Comparison of ENCODE assay signal across 8 cellular contexts in the genomic region with DNA sequence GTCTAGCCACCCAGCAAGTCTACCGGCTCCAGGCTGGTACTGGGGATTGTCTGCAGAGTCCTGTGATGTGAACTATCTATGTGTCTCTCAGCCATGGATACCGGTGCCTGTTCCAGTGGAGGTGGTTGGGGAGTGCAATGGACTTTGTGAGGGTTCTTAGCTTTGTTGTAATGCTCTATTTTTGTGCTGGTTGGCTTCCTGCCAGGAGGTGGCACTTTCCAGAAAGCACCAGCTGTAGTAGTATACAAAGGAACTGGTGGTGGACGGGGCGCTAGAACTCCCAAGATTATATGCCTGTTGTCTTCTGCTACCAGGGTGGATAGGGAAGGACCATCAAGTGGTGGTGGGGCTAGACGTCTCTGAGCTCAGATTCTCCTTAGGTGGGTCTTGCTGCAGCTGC.
"Had no signal": no experiment of that assay in that cellular context is flagged by ENCODE, and none has a peak within 500 bp of the region (broad histone marks: within the 10 kb centered on the region; RNA-seq: fewer than 3 reads in every experiment).

No MANE protein-coding gene starts in this region.

- H3K4me1 ChIP-seq: HAP-1 had no signal

- H3K4me3 ChIP-seq: GM23338, HAP-1 had no signal

- H3K27ac ChIP-seq: HL-60 had no signal

- ATAC-seq: GM23338, HCT116, HepG2 had no signal

- H3K36me3 ChIP-seq: HAP-1 had no signal

- DNase-seq: H7, HFFc6, KBM-7 had no signal
